ENCODE assay signal across 1 cellular context in the genomic region with DNA sequence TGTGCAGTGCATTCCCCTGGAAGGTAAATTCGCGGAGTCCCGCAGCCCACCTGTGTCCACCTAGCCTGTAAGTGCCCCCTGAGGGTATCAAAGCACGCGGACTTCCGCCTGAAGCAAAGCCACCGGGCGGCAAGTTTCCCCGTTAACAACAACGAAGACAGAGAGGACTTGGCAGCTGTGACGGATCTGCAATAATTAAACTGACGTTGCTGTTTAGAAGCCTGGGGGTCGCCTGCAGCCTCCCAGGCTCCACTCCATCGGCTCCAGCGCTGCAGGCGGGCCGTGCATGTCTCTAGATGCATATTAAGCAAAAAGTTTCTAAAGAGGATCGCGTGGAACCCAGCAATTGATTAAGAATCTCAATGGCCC.
TF ChIP-seq lines count a peak whose summit lies in the region.

No MANE protein-coding gene starts in this region.

TF ChIP-seq in H1, 55 proteins besides CTCF, POLR2A, EP300 and RAD21 (continued from another document):
- TF ChIP-seq E2F6 (IDR thresholded peaks at IDR 0.05) = no peak
